8 cellular contexts compared by ENCODE assay signal in genomic region chr12:6233121-6233971, GRCh38. TPM values are rescaled to one million over a fixed set of nuclear protein-coding genes. Genes with fewer than 3 reads are reported as not detected.
DNase-seq lines count a peak whose midpoint lies in the region; TF ChIP-seq lines count a peak whose summit lies in the region.

No MANE protein-coding gene starts in this region.

- H3K27me3 Mint-ChIP-seq in endothelial cell (ENCODE audit: unreplicated experiment): peaks cover 9% of the 10 kb centered on the region
- H3K27me3 Mint-ChIP-seq in progenitor cell of endocrine pancreas: peaks cover 21% of the 10 kb centered on the region

- H2BK5ac ChIP-seq in trophoblast cell (ENCODE audit: low read depth, low read length, poor library complexity): no peak overlapping the region

- TF ChIP-seq EP300 in tibial nerve (IDR thresholded peaks at IDR 0.05): peak in 1 of 2 donors; percentile 64

- TF ChIP-seq CTCF in endothelial cell (IDR thresholded peaks at IDR 0.05; ENCODE audit: unreplicated experiment): no peak
- TF ChIP-seq CTCF in tibial nerve (IDR thresholded peaks at IDR 0.05): no peak
- no peak for TF ChIP-seq CTCF in progenitor cell of endocrine pancreas (IDR thresholded peaks at IDR 0.05; ENCODE audit: unreplicated experiment)

- peaks cover 40% of the 10 kb centered on the region for H3K4me1 Mint-ChIP-seq in endothelial cell (ENCODE audit: unreplicated experiment)
- H3K4me1 Mint-ChIP-seq in progenitor cell of endocrine pancreas (ENCODE audit: low read depth): peaks cover 27% of the 10 kb centered on the region

- TF ChIP-seq POLR2A in tibial nerve (IDR thresholded peaks at IDR 0.05): peak in 1 of 2 donors; percentile 8

- 54 to 57% methylated on average over 15 of the region's 15 CpGs for WGBS in tibial nerve, 2 donors
- WGBS in trophoblast cell (ENCODE audit: extremely low coverage, insufficient coverage, insufficient read length): no CpG with 5 or more reads among the region's 15 CpGs

- H3K4me1 ChIP-seq in mucosa of stomach (ENCODE audit: control insufficient read depth, insufficient read depth, low read length): peaks cover 74% of the 10 kb centered on the region
- H3K4me1 ChIP-seq in tibial nerve: peaks cover 3 to 78% (median 55%) of the 10 kb centered on the region in 4 donors
- H3K4me1 ChIP-seq in trophoblast cell (ENCODE audit: control insufficient read depth in 1 of 2, insufficient read depth in 2 of 2, low read length in 2 of 2): peaks cover 12 to 22% of the 10 kb centered on the region in 2 experiments

- H3K27ac ChIP-seq in tibial nerve (peak overlapping the region; percentile 79 to 99 (median 90)), trophoblast cell (ENCODE audit: low read depth, low read length) (no peak overlapping the region)

- H3K4me3 ChIP-seq in mucosa of stomach (ENCODE audit: low read length) (no peak overlapping the region), tibial nerve (no peak overlapping the region), trophoblast cell (ENCODE audit: low read depth, low read length) (no peak overlapping the region)

- DNase-seq in SKM-1 (lab: John Stamatoyannopoulos, UW; ENCODE audit: unreplicated experiment) (peak; percentile 1), SKM-1 treated with dmso at 0.1 percent for 144 hours (lab: John Stamatoyannopoulos, UW; ENCODE audit: unreplicated experiment) (no peak), endothelial cell (ENCODE audit: low spot score) (no peak), tibial nerve (ENCODE audit: low spot score in 2 of 2) (no peak), trophoblast cell (no peak), SW 1271 (lab: John Stamatoyannopoulos, UW) (no peak), progenitor cell of endocrine pancreas (ENCODE audit: low spot score, unreplicated experiment) (no peak)

- no peak overlapping the region for H4K12ac ChIP-seq in trophoblast cell (ENCODE audit: low read depth, low read length)

- H3K14ac ChIP-seq in trophoblast cell (ENCODE audit: low read length): no peak overlapping the region

- no peak overlapping the region for H3K23ac ChIP-seq in trophoblast cell (ENCODE audit: low read length)

- H2BK120ac ChIP-seq in trophoblast cell (ENCODE audit: insufficient read depth, low read length, poor library complexity): no peak overlapping the region

- no peak overlapping the region for H4K91ac ChIP-seq in trophoblast cell (ENCODE audit: low read depth, low read length)

- H3K4ac ChIP-seq in trophoblast cell (ENCODE audit: low read depth, low read length): no peak overlapping the region

- H3K9me3 ChIP-seq in mucosa of stomach (ENCODE audit: control insufficient read depth, low read length) (no peaks in the 10 kb centered on the region), tibial nerve (no peaks in the 10 kb centered on the region), trophoblast cell (ENCODE audit: insufficient read depth, low read depth, low read length) (peaks cover 3% of the 10 kb centered on the region)

- H3K36me3 ChIP-seq in mucosa of stomach (ENCODE audit: control insufficient read depth, insufficient read depth, low read length): peaks cover 17% of the 10 kb centered on the region
- H3K36me3 ChIP-seq in tibial nerve: peaks cover 0 to 37% (median 11%) of the 10 kb centered on the region in 3 donors
- H3K36me3 ChIP-seq in trophoblast cell (ENCODE audit: control insufficient read depth in 1 of 2, insufficient read depth in 2 of 2, low read length in 2 of 2): peaks cover 71 to 76% of the 10 kb centered on the region in 2 experiments

- H2AFZ ChIP-seq in trophoblast cell (ENCODE audit: insufficient read depth, low read length, poor library complexity): no peak overlapping the region

- peaks cover 2% of the 10 kb centered on the region for H3K79me2 ChIP-seq in trophoblast cell (ENCODE audit: control insufficient read depth, insufficient read depth, low read length, poor library complexity)

- peaks cover 35% of the 10 kb centered on the region for H3K36me3 Mint-ChIP-seq in endothelial cell (ENCODE audit: low read depth, unreplicated experiment)
- no peaks in the 10 kb centered on the region for H3K36me3 Mint-ChIP-seq in progenitor cell of endocrine pancreas (ENCODE audit: insufficient read depth)

- H3K18ac ChIP-seq in trophoblast cell (ENCODE audit: low read length): no peak overlapping the region

- H4K8ac ChIP-seq in trophoblast cell (ENCODE audit: low read depth, low read length): no peak overlapping the region

- H3K9me3 Mint-ChIP-seq in endothelial cell (ENCODE audit: unreplicated experiment) (no peaks in the 10 kb centered on the region), progenitor cell of endocrine pancreas (ENCODE audit: low read depth) (no peaks in the 10 kb centered on the region)

- H3K4me3 Mint-ChIP-seq in endothelial cell (ENCODE audit: unreplicated experiment) (peak overlapping the region; percentile 40), progenitor cell of endocrine pancreas (ENCODE audit: low read depth) (no peak overlapping the region)

- H3K27ac Mint-ChIP-seq in endothelial cell (ENCODE audit: unreplicated experiment) (peak overlapping the region; percentile 6), progenitor cell of endocrine pancreas (no peak overlapping the region)

- H2AK5ac ChIP-seq in trophoblast cell (ENCODE audit: low read length): no peak overlapping the region

- H3K79me1 ChIP-seq in trophoblast cell (ENCODE audit: low read length): no peaks in the 10 kb centered on the region

- H3K27me3 ChIP-seq in mucosa of stomach (ENCODE audit: control insufficient read depth, insufficient read depth, low read length) (no peaks in the 10 kb centered on the region), tibial nerve (no peaks in the 10 kb centered on the region), trophoblast cell (ENCODE audit: insufficient read depth, low read length) (no peaks in the 10 kb centered on the region)

- H3K9ac ChIP-seq in mucosa of stomach (ENCODE audit: low read length) (peak overlapping the region; percentile 7), trophoblast cell (ENCODE audit: low read length) (no peak overlapping the region)

- no peak overlapping the region for H2BK12ac ChIP-seq in trophoblast cell (ENCODE audit: low read length)

- no peak overlapping the region for H3K4me2 ChIP-seq in trophoblast cell (ENCODE audit: low read length)

RNA-seq across cellular contexts. Expression of gene CD9, which starts 33.1 kb away (rescaled TPM):
- total RNA-seq in endothelial cell (ENCODE audit: unreplicated experiment) (67.2 TPM), tibial nerve (100 to 1,000 TPM; 297 to 500 (median 391) TPM), progenitor cell of endocrine pancreas (6.0 and 10.8 TPM in 2 replicates)
- polyA plus RNA-seq in trophoblast cell (2013): 675 and 739 TPM in 2 replicates
